1 cellular context compared by ENCODE assay signal in genomic region chr18:79523738-79524180, GRCh38.
TF ChIP-seq lines count a peak whose summit lies in the region.

No MANE protein-coding gene starts in this region.

TF ChIP-seq in HepG2, 621 proteins besides CTCF, POLR2A, EP300 and RAD21 (continued from another document):
- no peak for TF ChIP-seq ZBTB37 (CRISPR knock-in tag; IDR thresholded peaks at IDR 0.05)
